In genomic region chr11:102464859-102465500, GRCh38 we compare ENCODE assay signal across 12 cellular contexts. TPM values are rescaled to one million over a fixed set of nuclear protein-coding genes. Genes with fewer than 3 reads are reported as not detected.
DNase-seq lines count a peak whose midpoint lies in the region; ATAC-seq and TF ChIP-seq lines count a peak whose summit lies in the region.
"Had no signal": no experiment of that assay in that cellular context is flagged by ENCODE, and none has a peak within 500 bp of the region (broad histone marks: within the 10 kb centered on the region; RNA-seq: fewer than 3 reads in every experiment).

No MANE protein-coding gene starts in this region.

- H3K4me1 ChIP-seq in MM.1S (ENCODE audit: low read length) = peaks cover 4% of the 10 kb centered on the region
- H3K4me1 ChIP-seq: parathyroid adenoma had no signal

- no peak overlapping the region for H2AFZ ChIP-seq in MM.1S (ENCODE audit: low read length)
- H2AFZ ChIP-seq: parathyroid adenoma had no signal

- H3F3A ChIP-seq in MM.1S (ENCODE audit: insufficient read depth, low read length) = no peaks in the 10 kb centered on the region; the same call in 1 of the 2 replicates

- peak overlapping the region in 5 of 10 donors; percentile 18 to 73 (median 52) for H3K27ac Mint-ChIP-seq in naive thymus-derived CD8-positive, alpha-beta T cell
- H3K27ac Mint-ChIP-seq in Calu3 (ENCODE audit: unreplicated experiment) = no peak overlapping the region
- H3K27ac Mint-ChIP-seq: dendritic cell treated with granulocyte-macrophage colony-stimulating factor and Interleukin-4, amounts not matched to agents 40 ng/mL and 50 ng/mL, for 4 days had no signal

- no peaks in the 10 kb centered on the region for H3K79me2 ChIP-seq in MM.1S (ENCODE audit: low read length)
- H3K79me2 ChIP-seq: parathyroid adenoma had no signal

- no peaks in the 10 kb centered on the region for H3K36me3 ChIP-seq in MM.1S (replicated peaks; ENCODE audit: insufficient read depth, low read length)

- H3K4me3 ChIP-seq in MM.1S (ENCODE audit: low read length) = no peak overlapping the region

- intact Hi-C loops in Calu3 (cut with micrococcal nuclease; ENCODE audit: unreplicated experiment) = no loop called here

- no TSS peak for BruUV-seq in Calu3 (replicated peaks; lab: Mats Ljungman, UMichigan)

- no peaks in the 10 kb centered on the region for H3K27me3 Mint-ChIP-seq in activated T-cell treated with anti-CD3 and anti-CD28 coated beads, Interleukin-2, amount 50 U/mL, for 4 hours (ENCODE audit: low read depth)
- H3K27me3 Mint-ChIP-seq in naive thymus-derived CD8-positive, alpha-beta T cell = no peaks in the 10 kb centered on the region
- no peaks in the 10 kb centered on the region for H3K27me3 Mint-ChIP-seq in Calu3 (ENCODE audit: unreplicated experiment)
- H3K27me3 Mint-ChIP-seq: dendritic cell treated with granulocyte-macrophage colony-stimulating factor and Interleukin-4, amounts not matched to agents 40 ng/mL and 50 ng/mL, for 4 days had no signal

- no peaks in the 10 kb centered on the region for H3K9me3 ChIP-seq in MM.1S (replicated peaks; ENCODE audit: insufficient read depth, low read length)

- no peak overlapping the region for H3K27ac ChIP-seq in MM.1S (ENCODE audit: low read length)
- H3K27ac ChIP-seq: parathyroid adenoma had no signal

- H3K27me3 ChIP-seq in MM.1S (replicated peaks; ENCODE audit: insufficient read depth, low read length) = no peaks in the 10 kb centered on the region

- H3K4me3 Mint-ChIP-seq in activated T-cell treated with anti-CD3 and anti-CD28 coated beads, Interleukin-2, amount 50 U/mL, for 4 hours = no peak overlapping the region
- peak overlapping the region in 7 of 10 donors; percentile 8 to 66 (median 30) for H3K4me3 Mint-ChIP-seq in naive thymus-derived CD8-positive, alpha-beta T cell
- H3K4me3 Mint-ChIP-seq in Calu3 (ENCODE audit: low read depth, unreplicated experiment) = no peak overlapping the region
- H3K4me3 Mint-ChIP-seq: dendritic cell treated with granulocyte-macrophage colony-stimulating factor and Interleukin-4, amounts not matched to agents 40 ng/mL and 50 ng/mL, for 4 days had no signal

- no peaks in the 10 kb centered on the region for H3K9me3 Mint-ChIP-seq in activated T-cell treated with anti-CD3 and anti-CD28 coated beads, Interleukin-2, amount 50 U/mL, for 4 hours
- no peaks in the 10 kb centered on the region for H3K9me3 Mint-ChIP-seq in naive thymus-derived CD8-positive, alpha-beta T cell
- H3K9me3 Mint-ChIP-seq in Calu3 (ENCODE audit: low read depth, unreplicated experiment) = no peaks in the 10 kb centered on the region
- H3K9me3 Mint-ChIP-seq: dendritic cell treated with granulocyte-macrophage colony-stimulating factor and Interleukin-4, amounts not matched to agents 40 ng/mL and 50 ng/mL, for 4 days had no signal

- H3K4me1 Mint-ChIP-seq in activated T-cell treated with anti-CD3 and anti-CD28 coated beads, Interleukin-2, amount 50 U/mL, for 4 hours (ENCODE audit: low read depth) = peaks cover 62% of the 10 kb centered on the region
- peaks cover 34 to 73% (median 68%) of the 10 kb centered on the region in 4 donors for H3K4me1 Mint-ChIP-seq in naive thymus-derived CD8-positive, alpha-beta T cell
- peaks cover 48% of the 10 kb centered on the region for H3K4me1 Mint-ChIP-seq in Calu3 (ENCODE audit: low read depth, unreplicated experiment)

- H3K4me2 ChIP-seq in MM.1S (ENCODE audit: low read depth, low read length) = no peak overlapping the region

- POLR2A ChIA-PET in naive thymus-derived CD8-positive, alpha-beta T cell (lab: Charles Lee) = no interaction called here

- no peaks in the 10 kb centered on the region for H3K9me2 ChIP-seq in MM.1S (replicated peaks; ENCODE audit: insufficient read depth, low read length)

- no peaks in the 10 kb centered on the region for H4K20me1 ChIP-seq in MM.1S (ENCODE audit: insufficient read depth, low read length)

- no peak overlapping the region for H3K9ac ChIP-seq in MM.1S (ENCODE audit: low read length)
- H3K9ac ChIP-seq: parathyroid adenoma had no signal

- H3K36me3 Mint-ChIP-seq in activated T-cell treated with anti-CD3 and anti-CD28 coated beads, Interleukin-2, amount 50 U/mL, for 4 hours (ENCODE audit: insufficient read depth) = no peaks in the 10 kb centered on the region
- H3K36me3 Mint-ChIP-seq in naive thymus-derived CD8-positive, alpha-beta T cell = no peaks in the 10 kb centered on the region
- no peaks in the 10 kb centered on the region for H3K36me3 Mint-ChIP-seq in Calu3 (ENCODE audit: insufficient read depth, unreplicated experiment)

- ATAC-seq in activated T-cell treated with anti-CD3 and anti-CD28 coated beads, Interleukin-2, amount 50 U/mL, for 4 hours = peak; percentile 43 to 52
- ATAC-seq in GM21786 (IDR thresholded peaks at IDR 0.05; ENCODE audit: unreplicated experiment) (peak; percentile 66), HG03565 (IDR thresholded peaks at IDR 0.05; ENCODE audit: unreplicated experiment) (no peak), HG02840 (IDR thresholded peaks at IDR 0.05; ENCODE audit: low FRiP score, unreplicated experiment) (no peak)
- ATAC-seq in naive thymus-derived CD8-positive, alpha-beta T cell = peak in 1 of 2 donors; percentile 49

- CTCF ChIA-PET in Calu3 (lab: Charles Lee) = no interaction called here

- no peak for DNase-seq in activated T-cell treated with anti-CD3 and anti-CD28 coated beads, Interleukin-2, amount 50 U/mL, for 4 hours
- DNase-seq in activated T-cell treated with anti-CD3 and anti-CD28 coated beads, Interleukin-2, amount 50 U/mL, for 1 hour = no peak
- DNase-seq in MM.1S (peak; percentile 5), Calu3 (no peak)
- no peak for DNase-seq in naive thymus-derived CD8-positive, alpha-beta T cell
- DNase-seq: NCI-H1048, NCI-H345 had no signal

- TF ChIP-seq CTCF in MM.1S (IDR thresholded peaks at IDR 0.05; ENCODE audit: low read length) (no peak), Calu3 (IDR thresholded peaks at IDR 0.05; ENCODE audit: unreplicated experiment) (no peak)

RNA-seq across cellular contexts. Expression of gene TMEM123, which starts 12.4 kb away (rescaled TPM):
- 100 to 1,000 TPM; 177 to 189 (median 187) TPM for total RNA-seq in activated T-cell treated with anti-CD3 and anti-CD28 coated beads, Interleukin-2, amount 50 U/mL, for 4 hours
- total RNA-seq in naive thymus-derived CD8-positive, alpha-beta T cell = 100 to 1,000 TPM; 484 to 533 TPM
- 100 to 1,000 TPM; 746 to 988 (median 748) TPM for polyA plus RNA-seq in naive thymus-derived CD8-positive, alpha-beta T cell
- 204 and 236 TPM in 2 replicates for total RNA-seq in Calu3 (2022)

Comparison
In these comparisons a context has a peak if more than half of its experiments do, and no peak if none do; other contexts are left out.
1. ATAC-seq: peak in activated T-cell treated with anti-CD3 and anti-CD28 coated beads, Interleukin-2, amount 50 U/mL, for 4 hours (2 of 2) and GM21786 (single experiment); none in HG03565 (single experiment) and HG02840 (single experiment).
2. H3K4me3 Mint-ChIP-seq: peak in naive thymus-derived CD8-positive, alpha-beta T cell (7 of 10); none in activated T-cell treated with anti-CD3 and anti-CD28 coated beads, Interleukin-2, amount 50 U/mL, for 4 hours (single experiment) and Calu3 (single experiment).